8 cellular contexts compared by ENCODE assay signal in the genomic region with DNA sequence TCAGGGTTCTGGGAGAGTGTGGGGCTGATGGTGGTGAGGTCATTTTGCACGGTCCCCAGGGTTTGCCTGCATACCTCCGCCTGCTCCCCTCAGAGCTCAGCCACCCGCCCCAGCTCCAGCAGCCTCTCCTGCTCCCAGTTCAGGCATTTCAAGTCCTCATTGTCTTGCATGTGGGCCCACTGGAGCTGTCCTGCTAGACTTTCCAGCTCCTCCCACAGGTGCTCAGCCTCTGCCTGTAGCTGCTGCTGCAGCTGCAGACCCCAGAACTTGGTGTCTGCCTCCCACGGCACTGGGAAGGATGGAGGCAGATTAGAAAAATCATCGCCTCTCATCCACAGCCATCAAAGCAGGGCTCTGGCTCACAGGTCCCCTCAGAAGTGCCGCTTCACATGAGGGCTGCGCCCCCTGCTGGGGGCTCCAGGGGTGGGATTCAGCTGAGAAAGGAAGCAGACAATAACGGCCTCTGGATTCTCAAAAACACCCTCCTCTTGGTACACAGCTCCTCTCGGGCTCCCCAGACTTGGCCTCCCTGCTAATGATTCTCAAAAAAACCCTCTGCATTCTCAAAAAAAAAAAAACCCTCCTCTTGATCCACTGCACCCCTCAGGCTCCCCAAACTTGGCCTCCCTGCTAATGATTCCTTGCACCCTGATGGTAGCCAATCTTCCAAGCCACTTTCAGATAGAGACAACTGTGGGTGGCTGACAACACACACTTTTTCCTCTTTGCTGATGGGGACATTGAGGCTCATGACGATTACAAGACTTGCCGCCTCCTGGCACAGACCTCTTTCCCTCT.
DNase-seq lines count a peak whose midpoint lies in the region; ATAC-seq and TF ChIP-seq lines count a peak whose summit lies in the region.

No MANE protein-coding gene starts in this region.

- in situ Hi-C loops in GM13976 (cut with MboI; ENCODE audit: low sequenced_read_pairs, unreplicated experiment), result no loop called here

- peak; percentile 84 for TF ChIP-seq CTCF in AG04449 (IDR thresholded peaks at IDR 0.05; ENCODE audit: insufficient read depth, low read length, missing control alignments)
- peak; percentile 54 for TF ChIP-seq CTCF in GM13976 (IDR thresholded peaks at IDR 0.05; ENCODE audit: borderline replicate concordance, control extremely low read depth, extremely low read depth, insufficient read depth, missing control alignments)
- TF ChIP-seq CTCF in osteocyte (IDR thresholded peaks at IDR 0.05), result peak; percentile 67
- TF ChIP-seq CTCF in type B pancreatic cell (conservative IDR thresholded peaks at IDR 0.05), result peak; percentile 86

- H3K27me3 Mint-ChIP-seq in osteocyte (ENCODE audit: unreplicated experiment), result peaks cover 43% of the 10 kb centered on the region
- H3K27me3 Mint-ChIP-seq in type B pancreatic cell, result peaks cover 2% of the 10 kb centered on the region

- POLR2A ChIA-PET in AG04449 (lab: Yijun Ruan, JAX), result no interaction called here

- H3K27ac Mint-ChIP-seq in osteocyte (ENCODE audit: unreplicated experiment) (no peak overlapping the region), type B pancreatic cell (no peak overlapping the region)

- no peak overlapping the region for H3K4me3 ChIP-seq in AG04449 (ENCODE audit: low read depth, low read length)

- CTCF ChIA-PET in AG04449 (lab: Yijun Ruan, JAX), result interaction anchor here (0.7 to 3.4 kb wide), 22 partner anchors 9 to 381 kb away, joined by 3 to 24 read pairs (median 4); a partner anchor contains a TSS

- DNase-seq in AG04449 (ENCODE audit: low read depth, low spot score) (no peak), GM13976 (ENCODE audit: low spot score) (peak; percentile 55), NCI-H748 (lab: John Stamatoyannopoulos, UW; ENCODE audit: unreplicated experiment) (peak; percentile 77), activated T-cell treated with anti-CD3 and anti-CD28 coated beads for 48 hours (ENCODE audit: low read depth) (peak; percentile 64), fibroblast of peridontal ligament (ENCODE audit: extremely low read depth) (peak; percentile 11), osteocyte (ENCODE audit: extremely low spot score, unreplicated experiment) (no peak), type B pancreatic cell (ENCODE audit: extremely low spot score, unreplicated experiment) (peak; percentile 82)

- no peaks in the 10 kb centered on the region for H3K4me1 Mint-ChIP-seq in osteocyte (ENCODE audit: unreplicated experiment)
- H3K4me1 Mint-ChIP-seq in type B pancreatic cell (ENCODE audit: unreplicated experiment), result peaks cover 6% of the 10 kb centered on the region

- no peak overlapping the region for H3K4me3 Mint-ChIP-seq in osteocyte (ENCODE audit: unreplicated experiment)
- H3K4me3 Mint-ChIP-seq in type B pancreatic cell, result no peak overlapping the region

- H3K36me3 Mint-ChIP-seq in osteocyte (ENCODE audit: unreplicated experiment) (no peaks in the 10 kb centered on the region), type B pancreatic cell (no peaks in the 10 kb centered on the region)

- H3K9me3 Mint-ChIP-seq in osteocyte (ENCODE audit: unreplicated experiment) (no peaks in the 10 kb centered on the region), type B pancreatic cell (no peaks in the 10 kb centered on the region)

- ATAC-seq in HG03520 (IDR thresholded peaks at IDR 0.05; ENCODE audit: unreplicated experiment), result no peak

Comparison
In these comparisons a context has a peak if more than half of its experiments do, and no peak if none do; other contexts are left out.
1. DNase-seq: peak in GM13976 (single experiment), NCI-H748 (single experiment), activated T-cell treated with anti-CD3 and anti-CD28 coated beads for 48 hours (single experiment), fibroblast of peridontal ligament (single experiment) and type B pancreatic cell (single experiment); none in AG04449 (single experiment) and osteocyte (single experiment).
2. Peak in every context shown above with its lines, with median percentiles within 50 percentile points of each other: CTCF ChIP-seq.